ENCODE assay signal across 23 cellular contexts in genomic region chr12:50458606-50459005, GRCh38. TPM values are rescaled to one million over a fixed set of nuclear protein-coding genes. Genes with fewer than 3 reads are reported as not detected.
DNase-seq lines count a peak whose midpoint lies in the region; ATAC-seq, FAIRE-seq and TF ChIP-seq lines count a peak whose summit lies in the region.
"Had no signal": no experiment of that assay in that cellular context is flagged by ENCODE, and none has a peak within 500 bp of the region (broad histone marks: within the 10 kb centered on the region; RNA-seq: fewer than 3 reads in every experiment).

No MANE protein-coding gene starts in this region.

- TF ChIP-seq CTCF in bronchial epithelial cell (IDR thresholded peaks at IDR 0.05; ENCODE audit: insufficient read depth, low read length, severe bottlenecking), result no peak
- TF ChIP-seq CTCF in kidney epithelial cell (IDR thresholded peaks at IDR 0.05; ENCODE audit: insufficient read depth, low read length, poor library complexity, severe bottlenecking), result no peak
- no peak for TF ChIP-seq CTCF in D721Med (IDR thresholded peaks at IDR 0.05; ENCODE audit: insufficient read depth, missing control alignments)

- no peaks in the 10 kb centered on the region for H3K27me3 ChIP-seq in bronchial epithelial cell (ENCODE audit: control insufficient read depth, insufficient read depth, low read length)
- no peaks in the 10 kb centered on the region for H3K27me3 ChIP-seq in kidney epithelial cell (ENCODE audit: control insufficient read depth, insufficient read depth, low read length)
- H3K27me3 ChIP-seq: BE2C, esophagus muscularis mucosa, heart right ventricle, MG63, sigmoid colon had no signal

- DNase-seq in EH (ENCODE audit: low read depth) (peak; percentile 53), M059J (ENCODE audit: low read depth) (peak; percentile 29), bronchial epithelial cell (ENCODE audit: low read depth) (peak; percentile 17), kidney epithelial cell (ENCODE audit: low read depth) (peak; percentile 4), D721Med (ENCODE audit: insufficient read length, low spot score) (no peak), T-helper 2 cell (no peak)
- DNase-seq: activated CD4-positive, CD25-positive, alpha-beta regulatory T cell treated with anti-CD3 and anti-CD28 coated beads, Interleukin-2, amount 50 U/mL, for 72 hours; activated naive CD8-positive, alpha-beta T cell treated with anti-CD3 and anti-CD28 coated beads, Interleukin-2, amount 10 ng/mL, durations not matched to agents 7 days and 5 days; BE2C; Calu3; H7; heart right ventricle; kidney; MG63; NCI-H2227 treated with DMSO at 0.1 percent for 48 hours; sigmoid colon; stimulated activated naive B cell treated with anti-CD40 and anti-IgM and Interleukin-4, amounts not matched to agents 10 μg/mL and 1 μg/mL and 100 μg/mL, for 72 hours; T1000 had no signal

- ATAC-seq in GM18868 (IDR thresholded peaks at IDR 0.05; ENCODE audit: unreplicated experiment), result no peak
- ATAC-seq: heart right ventricle; HepG2; stimulated activated naive B cell treated with anti-CD40 and anti-IgM and Interleukin-4, amounts not matched to agents 10 μg/mL and 1 μg/mL and 100 μg/mL, for 72 hours had no signal

- FAIRE-seq in bronchial epithelial cell (lab: Jason Lieb, UNC) (no peak), D721Med (lab: Jason Lieb, UNC) (no peak)
- FAIRE-seq: GM19239, HepG2, kidney had no signal

- H3K4me3 ChIP-seq in bronchial epithelial cell (ENCODE audit: low read depth, low read length) (no peak overlapping the region), kidney epithelial cell (ENCODE audit: low read depth, low read length) (no peak overlapping the region)
- H3K4me3 ChIP-seq: esophagus muscularis mucosa, heart right ventricle, MG63, sigmoid colon, thoracic aorta had no signal

- H3K36me3 ChIP-seq in bronchial epithelial cell (ENCODE audit: control insufficient read depth, insufficient read depth, low read length) (peaks cover 11% of the 10 kb centered on the region), kidney epithelial cell (ENCODE audit: control insufficient read depth, insufficient read depth, low read length) (peaks cover 4% of the 10 kb centered on the region)

RNA-seq across cellular contexts. Expression of gene DIP2B, which starts 46.2 kb away (rescaled TPM):
- total RNA-seq in M059J (2014; rRNA removed; shearing (Covaris generic)), result 12.3 and 22.0 TPM in 2 replicates
- 21.1 and 25.5 TPM in 2 replicates for total RNA-seq in bronchial epithelial cell
- total RNA-seq in kidney epithelial cell, result 39.3 and 40.9 TPM in 2 replicates

RNA-seq across cellular contexts. Expression of gene LARP4, which starts 57.9 kb away (rescaled TPM):
- 20.4 and 21.1 TPM in 2 replicates for total RNA-seq in M059J (2014; rRNA removed; shearing (Covaris generic))
- total RNA-seq in bronchial epithelial cell (28.3 and 29.2 TPM in 2 replicates), kidney epithelial cell (21.9 and 23.5 TPM in 2 replicates)

Comparison
In these comparisons a context has a peak if more than half of its experiments do, and no peak if none do; other contexts are left out.
1. DNase-seq: peak in EH (single experiment), M059J (single experiment), bronchial epithelial cell (single experiment) and kidney epithelial cell (single experiment); none in D721Med (single experiment) and T-helper 2 cell (0 of 5).